In genomic region chr16:11913425-11914079, GRCh38 we compare ENCODE assay signal across 8 cellular contexts. TPM values are rescaled to one million over a fixed set of nuclear protein-coding genes. Genes with fewer than 3 reads are reported as not detected.
A peak's percentile ranks its signal among the peaks of the same experiment; 100 is the strongest.
DNase-seq lines count a peak whose midpoint lies in the region; ATAC-seq and TF ChIP-seq lines count a peak whose summit lies in the region.

No MANE protein-coding gene starts in this region.

- 0 out of 2 replicates have a peak, but pooled peaks cover 4% of the 10 kb centered on the region for H3K36me3 ChIP-seq in PC-9 (ENCODE audit: low read depth)

- peaks cover 70% of the 10 kb centered on the region for H3K79me2 ChIP-seq in PC-9 (ENCODE audit: low read depth)

- no peaks in the 10 kb centered on the region for H3K9me3 ChIP-seq in PC-9 (ENCODE audit: insufficient read depth, low read depth)

- H3K36me3 Mint-ChIP-seq in nephron progenitor cell (ENCODE audit: low read depth), result peaks cover 11% of the 10 kb centered on the region

- H3F3A ChIP-seq in PC-9 (ENCODE audit: insufficient read depth, low read depth), result peaks cover 17% of the 10 kb centered on the region; the same call in 1 of the 2 replicates

- H3K9me2 ChIP-seq in PC-9 (ENCODE audit: insufficient read depth), result no peaks in the 10 kb centered on the region

- H3K4me3 ChIP-seq in PC-9 (peak overlapping the region; percentile 93), coronary artery (peak overlapping the region; percentile 87)

- DNase-seq in EL (peak; percentile 40), PC-9 (peak in 1 of 2 experiments; percentile 39), coronary artery (ENCODE audit: low spot score) (no peak), nephron progenitor cell (no peak), Kasumi-1 (lab: John Stamatoyannopoulos, UW) (no peak), NCI-H510A (lab: John Stamatoyannopoulos, UW) (no peak)

- TSS peak; percentile 25 for BruUV-seq in PC-9 (replicated peaks; lab: Mats Ljungman, UMichigan)

- no peaks in the 10 kb centered on the region for H3K9me3 Mint-ChIP-seq in nephron progenitor cell

- intact Hi-C loops in PC-9 (cut with micrococcal nuclease; ENCODE audit: unreplicated experiment), result no loop called here

- peak overlapping the region; percentile 96 for H3K4me3 Mint-ChIP-seq in nephron progenitor cell

- no peak for ATAC-seq in HG02588 (IDR thresholded peaks at IDR 0.05; ENCODE audit: unreplicated experiment)
- no peak for ATAC-seq in GM18511 (IDR thresholded peaks at IDR 0.05; ENCODE audit: unreplicated experiment)

- peak overlapping the region; percentile 7; the same call in 1 of the 2 replicates for H3K27ac ChIP-seq in PC-9
- H3K27ac ChIP-seq in coronary artery, result no peak overlapping the region

- TF ChIP-seq CTCF in PC-9 (conservative IDR thresholded peaks at IDR 0.05), result no peak
- no peak for TF ChIP-seq CTCF in coronary artery (IDR thresholded peaks at IDR 0.05)
- TF ChIP-seq CTCF in nephron progenitor cell (IDR thresholded peaks at IDR 0.05), result no peak

- POLR2A ChIA-PET in PC-9 (lab: Charles Lee; ENCODE audit: unreplicated experiment), result interaction anchor here (0.6 kb wide), 1 partner anchor 163 kb away, joined by 3 read pairs; no protein-coding TSS in a partner anchor

- CTCF ChIA-PET in PC-9 (lab: Charles Lee), result no interaction called here

- H3K27me3 Mint-ChIP-seq in nephron progenitor cell (ENCODE audit: low read depth, poor library complexity), result peaks cover 5% of the 10 kb centered on the region

- peak overlapping the region; percentile 96 for H3K4me2 ChIP-seq in PC-9

- H3K27ac Mint-ChIP-seq in nephron progenitor cell, result peak overlapping the region; percentile 38

- H3K27me3 ChIP-seq in PC-9 (ENCODE audit: insufficient read depth, low read depth), result no peaks in the 10 kb centered on the region

- H3K4me1 Mint-ChIP-seq in nephron progenitor cell, result peaks cover 58% of the 10 kb centered on the region

- no peak overlapping the region for H2AFZ ChIP-seq in PC-9

- H3K4me1 ChIP-seq in PC-9 (replicated peaks; ENCODE audit: insufficient read depth), result peaks cover 45% of the 10 kb centered on the region

- peaks cover 61% of the 10 kb centered on the region for H4K20me1 ChIP-seq in PC-9 (ENCODE audit: insufficient read depth)

RNA-seq across cellular contexts. Expression of gene GSPT1, which starts 2.2 kb away (rescaled TPM):
- total RNA-seq in PC-9 (2021), result 146 and 161 TPM in 2 replicates

RNA-seq across cellular contexts. Expression of gene NPIPB2, which starts 28.3 kb away (rescaled TPM):
- 37.3 and 43.3 TPM in 2 replicates for total RNA-seq in PC-9 (2021)

RNA-seq across cellular contexts. Expression of gene TNFRSF17, which starts 51.5 kb away (rescaled TPM):
- not detected in 2 replicates for total RNA-seq in PC-9 (2021)
